Comparison of ENCODE assay signal across 8 cellular contexts in genomic region chr7:102152672-102153585, GRCh38.
DNase-seq lines count a peak whose midpoint lies in the region; ATAC-seq, FAIRE-seq and TF ChIP-seq lines count a peak whose summit lies in the region.

No MANE protein-coding gene starts in this region.

- H3K27ac ChIP-seq in transverse colon = peak overlapping the region; percentile 29 to 58 (median 50)

- DNase-seq in NCI-H1417 (lab: John Stamatoyannopoulos, UW) (peak in 2 of 3 experiments; percentile 9 to 56), NCI-H1417 treated with DMSO at 0.1 percent for 48 hours (lab: John Stamatoyannopoulos, UW) (no peak), cardiac fibroblast (ENCODE audit: low read depth in 2 of 2) (peak; percentile 57 to 85), islet precursor cell (peak; percentile 98), transverse colon (no peak), D721Med (ENCODE audit: insufficient read length, low spot score) (no peak)
- no peak for DNase-seq in activated T-helper 1 cell treated with anti-CD3 and anti-CD28 coated beads, Interleukin-12 subunit alpha, Interleukin-12 subunit beta, Interleukin-2, Interleukin-4 antibody, amounts not matched to agents 30 ng/mL and 10 ng/mL and 1 ng/mL, durations not matched to agents 14 hours and 24 hours and 36 hours (ENCODE audit: low spot score)

- no peaks in the 10 kb centered on the region for H3K36me3 Mint-ChIP-seq in activated T-helper 1 cell treated with anti-CD3 and anti-CD28 coated beads, Interleukin-12 subunit alpha, Interleukin-12 subunit beta, Interleukin-2, Interleukin-4 antibody, amounts not matched to agents 30 ng/mL and 10 ng/mL and 1 ng/mL, durations not matched to agents 14 hours and 24 hours and 36 hours (ENCODE audit: low read depth)

- H3K27me3 Mint-ChIP-seq in activated T-helper 1 cell treated with anti-CD3 and anti-CD28 coated beads, Interleukin-12 subunit alpha, Interleukin-12 subunit beta, Interleukin-2, Interleukin-4 antibody, amounts not matched to agents 30 ng/mL and 10 ng/mL and 1 ng/mL, durations not matched to agents 14 hours and 24 hours and 36 hours (ENCODE audit: insufficient read depth) = no peaks in the 10 kb centered on the region

- no peaks in the 10 kb centered on the region for H3K4me1 Mint-ChIP-seq in activated T-helper 1 cell treated with anti-CD3 and anti-CD28 coated beads, Interleukin-12 subunit alpha, Interleukin-12 subunit beta, Interleukin-2, Interleukin-4 antibody, amounts not matched to agents 30 ng/mL and 10 ng/mL and 1 ng/mL, durations not matched to agents 14 hours and 24 hours and 36 hours (ENCODE audit: low read depth)

- peaks cover 0 to 10% (median 2%) of the 10 kb centered on the region in 4 donors for H3K4me1 ChIP-seq in transverse colon

- peak; percentile 54 for TF ChIP-seq EP300 in transverse colon (IDR thresholded peaks at IDR 0.05; ENCODE audit: low read depth)

- no peaks in the 10 kb centered on the region for H3K9me3 Mint-ChIP-seq in activated T-helper 1 cell treated with anti-CD3 and anti-CD28 coated beads, Interleukin-12 subunit alpha, Interleukin-12 subunit beta, Interleukin-2, Interleukin-4 antibody, amounts not matched to agents 30 ng/mL and 10 ng/mL and 1 ng/mL, durations not matched to agents 14 hours and 24 hours and 36 hours

- 20 to 67% methylated on average over 2 to 21 of the region's 21 CpGs for WGBS in transverse colon (ENCODE audit: low coverage in 1 of 2), 2 donors

- H3K4me3 ChIP-seq in cardiac fibroblast (replicated peaks in 1 of 2; ENCODE audit: low read depth in 2 of 2, low read length in 2 of 2) = no peak overlapping the region
- no peak overlapping the region for H3K4me3 ChIP-seq in transverse colon

- no peaks in the 10 kb centered on the region for H3K36me3 ChIP-seq in transverse colon

- no peak for TF ChIP-seq POLR2A in transverse colon (IDR thresholded peaks at IDR 0.05)

- intact Hi-C loops in transverse colon (cut with DNase I; ENCODE audit: low total_unique reads) = no loop called here
- intact Hi-C loops in activated T-helper 1 cell treated with anti-CD3 and anti-CD28 coated beads, Interleukin-12 subunit alpha, Interleukin-12 subunit beta, Interleukin-2, Interleukin-4 antibody, amounts not matched to agents 30 ng/mL and 10 ng/mL and 1 ng/mL, durations not matched to agents 14 hours and 24 hours and 36 hours (cut with micrococcal nuclease) = no loop called here

- H3K9me3 ChIP-seq in transverse colon = no peaks in the 10 kb centered on the region

- no peak overlapping the region for H3K4me3 Mint-ChIP-seq in activated T-helper 1 cell treated with anti-CD3 and anti-CD28 coated beads, Interleukin-12 subunit alpha, Interleukin-12 subunit beta, Interleukin-2, Interleukin-4 antibody, amounts not matched to agents 30 ng/mL and 10 ng/mL and 1 ng/mL, durations not matched to agents 14 hours and 24 hours and 36 hours

- in situ Hi-C loops in transverse colon (cut with MboI; ENCODE audit: low pct_ligation_motif_present in 1 of 4, low pct_unique_long_range_greater_than_20kb in 1 of 4, low sequenced_read_pairs in 3 of 4) = no loop called here

- no peaks in the 10 kb centered on the region for H3K27me3 ChIP-seq in transverse colon

- no peak for ATAC-seq in GM21447 (IDR thresholded peaks at IDR 0.05; ENCODE audit: unreplicated experiment)

- no peak for FAIRE-seq in D721Med (lab: Jason Lieb, UNC)

- no peak for TF ChIP-seq CTCF in cardiac fibroblast (IDR thresholded peaks at IDR 0.05; ENCODE audit: low read depth, low read length)
- no peak for TF ChIP-seq CTCF in transverse colon (IDR thresholded peaks at IDR 0.05)
- TF ChIP-seq CTCF in D721Med (IDR thresholded peaks at IDR 0.05; ENCODE audit: insufficient read depth, missing control alignments) = no peak

- no peak overlapping the region for H3K27ac Mint-ChIP-seq in activated T-helper 1 cell treated with anti-CD3 and anti-CD28 coated beads, Interleukin-12 subunit alpha, Interleukin-12 subunit beta, Interleukin-2, Interleukin-4 antibody, amounts not matched to agents 30 ng/mL and 10 ng/mL and 1 ng/mL, durations not matched to agents 14 hours and 24 hours and 36 hours

Comparison
In these comparisons a context has a peak if more than half of its experiments do, and no peak if none do; other contexts are left out.
1. DNase-seq: peak in NCI-H1417 (2 of 3), cardiac fibroblast (2 of 2) and islet precursor cell (single experiment); none in NCI-H1417 treated with DMSO at 0.1 percent for 48 hours (single experiment), transverse colon (single experiment), activated T-helper 1 cell treated with anti-CD3 and anti-CD28 coated beads, Interleukin-12 subunit alpha, Interleukin-12 subunit beta, Interleukin-2, Interleukin-4 antibody, amounts not matched to agents 30 ng/mL and 10 ng/mL and 1 ng/mL, durations not matched to agents 14 hours and 24 hours and 36 hours (single experiment) and D721Med (single experiment).